Comparison of ENCODE assay signal across 8 cellular contexts in genomic region chr13:78978381-78978998, GRCh38.
DNase-seq lines count a peak whose midpoint lies in the region; ATAC-seq and TF ChIP-seq lines count a peak whose summit lies in the region.

No MANE protein-coding gene starts in this region.

- H3K27ac Mint-ChIP-seq in activated B cell treated with CpG ODN at 0.5 μM for 24 hours = no peak overlapping the region
- H3K27ac Mint-ChIP-seq in progenitor cell of endocrine pancreas = no peak overlapping the region
- H3K27ac Mint-ChIP-seq in T-helper 2 cell treated with Interferon-gamma antibody and Interleukin-4, amounts not matched to agents 5 μg/mL and 100 μg/mL, for 36 hours = no peak overlapping the region

- H3K4me3 Mint-ChIP-seq in activated B cell treated with CpG ODN at 0.5 μM for 24 hours (no peak overlapping the region), progenitor cell of endocrine pancreas (ENCODE audit: low read depth) (no peak overlapping the region)
- H3K4me3 Mint-ChIP-seq in T-helper 2 cell treated with Interferon-gamma antibody and Interleukin-4, amounts not matched to agents 5 μg/mL and 100 μg/mL, for 36 hours = no peak overlapping the region

- TF ChIP-seq CTCF in activated B cell treated with CpG ODN at 0.5 μM for 24 hours (IDR thresholded peaks at IDR 0.05) (peak; percentile 93), foreskin fibroblast (IDR thresholded peaks at IDR 0.05; ENCODE audit: low read depth, low read length) (peak; percentile 48), progenitor cell of endocrine pancreas (IDR thresholded peaks at IDR 0.05; ENCODE audit: unreplicated experiment) (peak; percentile 90)

- H3K36me3 Mint-ChIP-seq in activated B cell treated with CpG ODN at 0.5 μM for 24 hours (ENCODE audit: low read depth) (no peaks in the 10 kb centered on the region), progenitor cell of endocrine pancreas (ENCODE audit: insufficient read depth) (no peaks in the 10 kb centered on the region)
- no peaks in the 10 kb centered on the region for H3K36me3 Mint-ChIP-seq in T-helper 2 cell treated with Interferon-gamma antibody and Interleukin-4, amounts not matched to agents 5 μg/mL and 100 μg/mL, for 36 hours (ENCODE audit: low read depth)

- no peaks in the 10 kb centered on the region for H3K9me3 Mint-ChIP-seq in activated B cell treated with CpG ODN at 0.5 μM for 24 hours
- no peaks in the 10 kb centered on the region for H3K9me3 Mint-ChIP-seq in progenitor cell of endocrine pancreas (ENCODE audit: low read depth)
- H3K9me3 Mint-ChIP-seq in T-helper 2 cell treated with Interferon-gamma antibody and Interleukin-4, amounts not matched to agents 5 μg/mL and 100 μg/mL, for 36 hours = no peaks in the 10 kb centered on the region

- H3K27me3 Mint-ChIP-seq in activated B cell treated with CpG ODN at 0.5 μM for 24 hours = peaks cover 15% of the 10 kb centered on the region
- peaks cover 10% of the 10 kb centered on the region for H3K27me3 Mint-ChIP-seq in progenitor cell of endocrine pancreas
- H3K27me3 Mint-ChIP-seq in T-helper 2 cell treated with Interferon-gamma antibody and Interleukin-4, amounts not matched to agents 5 μg/mL and 100 μg/mL, for 36 hours (ENCODE audit: low read depth) = peaks cover 2% of the 10 kb centered on the region

- H3K4me1 Mint-ChIP-seq in activated B cell treated with CpG ODN at 0.5 μM for 24 hours (no peaks in the 10 kb centered on the region), progenitor cell of endocrine pancreas (ENCODE audit: low read depth) (no peaks in the 10 kb centered on the region)
- H3K4me1 Mint-ChIP-seq in T-helper 2 cell treated with Interferon-gamma antibody and Interleukin-4, amounts not matched to agents 5 μg/mL and 100 μg/mL, for 36 hours (ENCODE audit: low read depth) = no peaks in the 10 kb centered on the region

- ATAC-seq in GM19023 (IDR thresholded peaks at IDR 0.05; ENCODE audit: unreplicated experiment) (peak; percentile 88), HG03066 (IDR thresholded peaks at IDR 0.05; ENCODE audit: low read depth, unreplicated experiment) (peak; percentile 82), activated B cell treated with CpG ODN at 0.5 μM for 24 hours (ENCODE audit: low read depth) (peak; percentile 77)

- no peak overlapping the region for H3K4me3 ChIP-seq in foreskin fibroblast (ENCODE audit: low read depth in 1 of 2, low read length in 2 of 2)

- intact Hi-C loops in activated B cell treated with CpG ODN at 0.5 μM for 24 hours (cut with micrococcal nuclease) = loop anchor here (1.0 to 10.0 kb wide), 6 partner anchors 268 to 1201 kb away; no protein-coding TSS in a partner anchor

- DNase-seq in DMS53 (lab: John Stamatoyannopoulos, UW) (peak; percentile 64), NCI-H2029 (lab: John Stamatoyannopoulos, UW) (peak; percentile 21), activated B cell treated with CpG ODN at 0.5 μM for 24 hours (no peak), foreskin fibroblast (peak; percentile 6 to 33), progenitor cell of endocrine pancreas (ENCODE audit: low spot score, unreplicated experiment) (no peak)
- no peak for DNase-seq in T-helper 2 cell treated with Interferon-gamma antibody and Interleukin-4, amounts not matched to agents 5 μg/mL and 100 μg/mL, for 36 hours (ENCODE audit: low spot score)

- POLR2A ChIA-PET in activated B cell treated with CpG ODN at 0.5 μM for 24 hours (lab: Charles Lee) = no interaction called here

- CTCF ChIA-PET in activated B cell treated with CpG ODN at 0.5 μM for 24 hours (lab: Charles Lee) = interaction anchor here (0.6 to 3.0 kb wide), 17 partner anchors 8 to 847 kb away, joined by 3 to 69 read pairs (median 5); no protein-coding TSS in a partner anchor

Comparison
In these comparisons a context has a peak if more than half of its experiments do, and no peak if none do; other contexts are left out.
1. DNase-seq: peak in DMS53 (single experiment), NCI-H2029 (single experiment) and foreskin fibroblast (2 of 2); none in activated B cell treated with CpG ODN at 0.5 μM for 24 hours (single experiment), progenitor cell of endocrine pancreas (single experiment) and T-helper 2 cell treated with Interferon-gamma antibody and Interleukin-4, amounts not matched to agents 5 μg/mL and 100 μg/mL, for 36 hours (single experiment).
2. Peak in every context shown above with its lines, with median percentiles within 50 percentile points of each other: ATAC-seq and CTCF ChIP-seq.